Comparison of ENCODE assay signal across 22 cellular contexts in genomic region chr10:51169111-51169510, GRCh38.
A peak's percentile ranks its signal among the peaks of the same experiment; 100 is the strongest.
DNase-seq lines count a peak whose midpoint lies in the region; ATAC-seq, FAIRE-seq and TF ChIP-seq lines count a peak whose summit lies in the region.
"Had no signal": no experiment of that assay in that cellular context is flagged by ENCODE, and none has a peak within 500 bp of the region (broad histone marks: within the 10 kb centered on the region; RNA-seq: fewer than 3 reads in every experiment).

No MANE protein-coding gene starts in this region.

- H2BK5ac ChIP-seq in IMR-90 (ENCODE audit: low read depth, low read length, poor library complexity, severe bottlenecking): peak overlapping the region; percentile 77

- no peak overlapping the region for H3K4ac ChIP-seq in IMR-90 (ENCODE audit: low read depth, low read length)

- peaks cover 11% of the 10 kb centered on the region for H3K9me1 ChIP-seq in IMR-90 (ENCODE audit: insufficient read depth, low read length)

- no peaks in the 10 kb centered on the region for H4K20me1 ChIP-seq in IMR-90 (ENCODE audit: insufficient read depth, low read length)
- H4K20me1 ChIP-seq: BLaER1 treated with 17β-estradiol and CSF1 and Interleukin-3, amounts not matched to agents 10 nM and 100 nM had no signal

- intact Hi-C loops in IMR-90 (cut with micrococcal nuclease) (no loop called here), ovary (cut with DNase I) (no loop called here)

- TF ChIP-seq CTCF in IMR-90 (conservative IDR thresholded peaks at IDR 0.05; ENCODE audit: low read depth, low read length) (no peak), ovary (IDR thresholded peaks at IDR 0.05) (no peak)

- no peak overlapping the region for H2BK20ac ChIP-seq in IMR-90 (ENCODE audit: low read depth, low read length)

- no peak overlapping the region for H2BK15ac ChIP-seq in IMR-90 (ENCODE audit: low read depth, low read length)

- peak overlapping the region; percentile 41; the same call in 1 of the 2 replicates for H3K4me2 ChIP-seq in IMR-90 (ENCODE audit: low read depth, low read length)
- H3K4me2 ChIP-seq: BLaER1 treated with 17β-estradiol and CSF1 and Interleukin-3, amounts not matched to agents 10 nM and 100 nM had no signal

- H3K9me3 ChIP-seq in IMR-90 (ENCODE audit: control insufficient read depth, insufficient read depth, low read length) (no peaks in the 10 kb centered on the region), ovary (no peaks in the 10 kb centered on the region)
- H3K9me3 ChIP-seq: BLaER1 treated with 17β-estradiol and CSF1 and Interleukin-3, amounts not matched to agents 10 nM and 100 nM; Caco-2 had no signal

- H3K14ac ChIP-seq in IMR-90 (replicated peaks; ENCODE audit: low read depth, low read length): no peak overlapping the region

- no peak overlapping the region for H2AFZ ChIP-seq in IMR-90 (replicated peaks; ENCODE audit: low read length, poor library complexity)

- no peak overlapping the region for H3K18ac ChIP-seq in IMR-90 (ENCODE audit: low read depth, low read length)

- dilution Hi-C loops in IMR-90 (cut with HindIII; ENCODE audit: low sequenced_read_pairs, unreplicated experiment): no loop called here

- TF ChIP-seq RAD21 in IMR-90 (IDR thresholded peaks at IDR 0.05; ENCODE audit: low read length): no peak

- no TSS peak for BruUV-seq in IMR-90 (replicated peaks; lab: Mats Ljungman, UMichigan)

- TF ChIP-seq POLR2A in IMR-90 (IDR thresholded peaks at IDR 0.05; ENCODE audit: low read depth, low read length) (no peak), ovary (IDR thresholded peaks at IDR 0.05) (no peak)

- no peak overlapping the region for H2AK5ac ChIP-seq in IMR-90 (ENCODE audit: low read depth, low read length)

- peak; percentile 83 for ATAC-seq in IMR-90 (ENCODE audit: low read depth)
- ATAC-seq: CD8-positive, alpha-beta T cell; GM12878 had no signal

- H3K23ac ChIP-seq in IMR-90 (ENCODE audit: low read depth, low read length): no peak overlapping the region

- no peak overlapping the region for H2AK9ac ChIP-seq in IMR-90 (replicated peaks; ENCODE audit: low read depth, low read length, poor library complexity)

- FAIRE-seq in G401.6 (lab: Jason Lieb, UNC): peak; percentile 86
- FAIRE-seq: A204.1, D721Med, GM12878, GM12892, GM18507, GM19239 had no signal

- no peak overlapping the region for H4K8ac ChIP-seq in IMR-90 (ENCODE audit: low read depth in 2 of 2, low read length in 2 of 2)

- H4K5ac ChIP-seq in IMR-90 (ENCODE audit: low read depth, low read length): no peak overlapping the region

- H3K56ac ChIP-seq in IMR-90 (ENCODE audit: extremely low read depth, insufficient read depth, low read length): no peak overlapping the region

- H3K27ac ChIP-seq in IMR-90 (ENCODE audit: insufficient read depth, low read length): no peak overlapping the region
- H3K27ac ChIP-seq in ovary: no peak overlapping the region
- H3K27ac ChIP-seq: BLaER1 treated with 17β-estradiol and CSF1 and Interleukin-3, amounts not matched to agents 10 nM and 100 nM; C4-2B had no signal

- no peak for TF ChIP-seq EP300 in ovary (IDR thresholded peaks at IDR 0.05)

- H2BK120ac ChIP-seq in IMR-90 (ENCODE audit: low read depth, low read length): no peak overlapping the region

- no peak overlapping the region for H3K4me3 ChIP-seq in IMR-90 (ENCODE audit: insufficient read depth, low read depth, low read length)
- no peak overlapping the region for H3K4me3 ChIP-seq in ovary
- H3K4me3 ChIP-seq: BLaER1 treated with 17β-estradiol and CSF1 and Interleukin-3, amounts not matched to agents 10 nM and 100 nM; GM12878 had no signal

- CTCF ChIA-PET in IMR-90 (lab: Yijun Ruan, JAX): interaction anchor here (0.9 kb wide), 1 partner anchor 28 kb away, joined by 3 read pairs; no protein-coding TSS in a partner anchor

- H3K9ac ChIP-seq in IMR-90 (ENCODE audit: low read depth, low read length): no peak overlapping the region
- H3K9ac ChIP-seq: BLaER1 treated with 17β-estradiol and CSF1 and Interleukin-3, amounts not matched to agents 10 nM and 100 nM had no signal

- H3K4me1 ChIP-seq in IMR-90 (ENCODE audit: control insufficient read depth, insufficient read depth, low read length) (peaks cover 11% of the 10 kb centered on the region), ovary (ENCODE audit: insufficient read depth) (no peaks in the 10 kb centered on the region)
- H3K4me1 ChIP-seq: BLaER1 treated with 17β-estradiol and CSF1 and Interleukin-3, amounts not matched to agents 10 nM and 100 nM; Caco-2 had no signal

- DNase-seq in IMR-90 (peak; percentile 64), ovary (no peak), activated T-cell treated with anti-CD3 and anti-CD28 coated beads for 4 hours (no peak)
- no peak for DNase-seq in activated T-cell treated with anti-CD3 and anti-CD28 coated beads, Interleukin-2, amount 50 U/mL, for 48 hours
- DNase-seq: 8988T; ACHN; AML-193; Caco-2; Calu3; CD4-positive, alpha-beta T cell; DMS79 treated with DMSO at 0.1 percent for 48 hours; GDM1 had no signal

- in situ Hi-C loops in IMR-90 (cut with MboI; ENCODE audit: low sequenced_read_pairs): no loop called here

- H3K36me3 ChIP-seq in IMR-90 (ENCODE audit: control insufficient read depth, insufficient read depth, low read length): no peaks in the 10 kb centered on the region
- H3K36me3 ChIP-seq in ovary: no peaks in the 10 kb centered on the region
- H3K36me3 ChIP-seq: BLaER1 treated with 17β-estradiol and CSF1 and Interleukin-3, amounts not matched to agents 10 nM and 100 nM had no signal

- H3K27me3 ChIP-seq in IMR-90 (ENCODE audit: control insufficient read depth, insufficient read depth, low read length) (no peaks in the 10 kb centered on the region), ovary (no peaks in the 10 kb centered on the region)
- H3K27me3 ChIP-seq: BLaER1 treated with 17β-estradiol and CSF1 and Interleukin-3, amounts not matched to agents 10 nM and 100 nM had no signal

- POLR2A ChIA-PET in IMR-90 (lab: Charles Lee; ENCODE audit: unreplicated experiment): no interaction called here

- H4K91ac ChIP-seq in IMR-90 (ENCODE audit: insufficient read depth, low read depth, low read length): no peak overlapping the region

- peaks cover 4 to 15% of the 10 kb centered on the region in 2 experiments; a peak in 3 of 4 replicates for H3K79me1 ChIP-seq in IMR-90 (ENCODE audit: low read depth in 1 of 2, low read length in 2 of 2)

- WGBS in IMR-90 (ENCODE audit: extremely low coverage in 2 of 2, insufficient read length in 1 of 2), 2 experiments: no CpG with 5 or more reads among the region's 1 CpG
- WGBS in ovary, 3 donors: 12 to 38% (median 16%) methylated on average over 1 of the region's 1 CpG

TF ChIP-seq in IMR-90, 13 proteins besides CTCF, POLR2A, EP300 and RAD21:
- no peak for TF ChIP-seq NFE2L2 (IDR thresholded peaks at IDR 0.05; ENCODE audit: low read depth, low read length)
- no peak for TF ChIP-seq MXI1 (IDR thresholded peaks at IDR 0.05; ENCODE audit: borderline replicate concordance, low read depth, low read length)
- no peak for TF ChIP-seq MAFK (IDR thresholded peaks at IDR 0.05; ENCODE audit: low read depth, low read length)
- no peak for TF ChIP-seq RCOR1 (IDR thresholded peaks at IDR 0.05; ENCODE audit: insufficient replicate concordance, low read length)
- TF ChIP-seq RFX5 (IDR thresholded peaks at IDR 0.05; ENCODE audit: low read depth, low read length): no peak
- TF ChIP-seq MAZ (IDR thresholded peaks at IDR 0.05; ENCODE audit: borderline replicate concordance, low read depth, low read length): no peak
- no peak for TF ChIP-seq USF2 (IDR thresholded peaks at IDR 0.05; ENCODE audit: low read depth, low read length)
- TF ChIP-seq CHD1 (IDR thresholded peaks at IDR 0.05; ENCODE audit: low read depth, low read length): no peak
- no peak for TF ChIP-seq BHLHE40 (IDR thresholded peaks at IDR 0.05; ENCODE audit: low read depth, low read length)
- TF ChIP-seq SMC3 (IDR thresholded peaks at IDR 0.05; ENCODE audit: low read depth, low read length): no peak
- no peak for TF ChIP-seq ELK1 (IDR thresholded peaks at IDR 0.05; ENCODE audit: borderline replicate concordance, low read depth, low read length)
- no peak for TF ChIP-seq CEBPB (IDR thresholded peaks at IDR 0.05; ENCODE audit: low read depth, low read length)
- TF ChIP-seq FOS (IDR thresholded peaks at IDR 0.05; ENCODE audit: low read depth, low read length): no peak
